Comparison of ENCODE assay signal across 9 cellular contexts in genomic region chr2:196274387-196274809, GRCh38.
A peak's percentile ranks its signal among the peaks of the same experiment; 100 is the strongest.
DNase-seq lines count a peak whose midpoint lies in the region; ATAC-seq, FAIRE-seq and TF ChIP-seq lines count a peak whose summit lies in the region.
"Had no signal": no experiment of that assay in that cellular context is flagged by ENCODE, and none has a peak within 500 bp of the region (broad histone marks: within the 10 kb centered on the region; RNA-seq: fewer than 3 reads in every experiment).

No MANE protein-coding gene starts in this region.

- H3K36me3 ChIP-seq in colonic mucosa (no peaks in the 10 kb centered on the region), skeletal muscle satellite cell (ENCODE audit: insufficient read depth, low read length) (no peaks in the 10 kb centered on the region), PC-9 (ENCODE audit: low read depth) (no peaks in the 10 kb centered on the region)
- H3K36me3 ChIP-seq: tibial nerve had no signal

- no peaks in the 10 kb centered on the region for H3F3A ChIP-seq in PC-9 (ENCODE audit: insufficient read depth, low read depth)

- no peaks in the 10 kb centered on the region for H4K20me1 ChIP-seq in PC-9 (ENCODE audit: insufficient read depth)

- CTCF ChIA-PET in PC-9 (lab: Charles Lee) (no interaction called here), HEK293T (lab: Yijun Ruan, JAX) (no interaction called here)

- no peak for TF ChIP-seq POLR2A in H54 (IDR thresholded peaks at IDR 0.05; ENCODE audit: low read depth, low read length)

- peak; percentile 59 for ATAC-seq in GM18499 (IDR thresholded peaks at IDR 0.05; ENCODE audit: insufficient read depth, unreplicated experiment)

- no peak overlapping the region for H3K4me3 ChIP-seq in colonic mucosa
- no peak overlapping the region for H3K4me3 ChIP-seq in skeletal muscle satellite cell (ENCODE audit: low read length)
- H3K4me3 ChIP-seq in PC-9 = no peak overlapping the region
- H3K4me3 ChIP-seq: tibial nerve had no signal

- TF ChIP-seq CTCF in colonic mucosa (IDR thresholded peaks at IDR 0.05) (no peak), PC-9 (conservative IDR thresholded peaks at IDR 0.05) (no peak)

- H3K4me2 ChIP-seq in skeletal muscle satellite cell (ENCODE audit: low read length) (peak overlapping the region; percentile 47), PC-9 (no peak overlapping the region)

- H3K79me2 ChIP-seq in PC-9 (ENCODE audit: low read depth) = no peaks in the 10 kb centered on the region

- peak overlapping the region; percentile 16 to 46 for H3K9ac ChIP-seq in colonic mucosa (ENCODE audit: low read depth in 2 of 2, low read length in 2 of 2)
- H3K9ac ChIP-seq in skeletal muscle satellite cell (ENCODE audit: low read depth, low read length) = peak overlapping the region; percentile 55

- intact Hi-C loops in colonic mucosa (cut with DNase I) (loop anchor here (10.0 kb wide), 1 partner anchor 120 kb away; no protein-coding TSS in a partner anchor), PC-9 (cut with micrococcal nuclease; ENCODE audit: unreplicated experiment) (no loop called here)

- peak; percentile 75 for FAIRE-seq in H54 (lab: Jason Lieb, UNC)

- H3K9me3 ChIP-seq in colonic mucosa (no peaks in the 10 kb centered on the region), skeletal muscle satellite cell (replicated peaks; ENCODE audit: low read length) (no peaks in the 10 kb centered on the region), PC-9 (ENCODE audit: insufficient read depth, low read depth) (no peaks in the 10 kb centered on the region)
- H3K9me3 ChIP-seq: tibial nerve had no signal

- BruUV-seq in PC-9 (replicated peaks; lab: Mats Ljungman, UMichigan) = no TSS peak

- H3K27me3 ChIP-seq in colonic mucosa (no peaks in the 10 kb centered on the region), skeletal muscle satellite cell (ENCODE audit: control insufficient read depth, insufficient read depth, low read length) (no peaks in the 10 kb centered on the region), PC-9 (ENCODE audit: insufficient read depth, low read depth) (no peaks in the 10 kb centered on the region)
- H3K27me3 ChIP-seq: tibial nerve had no signal

- H3K9me2 ChIP-seq in PC-9 (ENCODE audit: insufficient read depth) = no peaks in the 10 kb centered on the region

- H2AFZ ChIP-seq in PC-9 = no peak overlapping the region

- DNase-seq in H54 (ENCODE audit: insufficient read length, low spot score) (no peak), NCI-H2227 treated with DMSO at 0.1 percent for 48 hours (lab: John Stamatoyannopoulos, UW) (peak; percentile 85), colonic mucosa (peak; percentile 31), HuH-7 (ENCODE audit: low spot score) (no peak), PC-9 (no peak), HEK293T (ENCODE audit: extremely low spot score) (no peak)

- POLR2A ChIA-PET in PC-9 (lab: Charles Lee; ENCODE audit: unreplicated experiment) (no interaction called here), HEK293T (lab: Yijun Ruan, JAX) (no interaction called here)

- peaks cover 6% of the 10 kb centered on the region for H3K4me1 ChIP-seq in colonic mucosa
- peaks cover 61% of the 10 kb centered on the region for H3K4me1 ChIP-seq in skeletal muscle satellite cell (ENCODE audit: control insufficient read depth, insufficient read depth, low read length)
- H3K4me1 ChIP-seq in PC-9 (replicated peaks; ENCODE audit: insufficient read depth) = peaks cover 17% of the 10 kb centered on the region

- H3K27ac ChIP-seq in colonic mucosa = peak overlapping the region; percentile 7
- no peak overlapping the region for H3K27ac ChIP-seq in PC-9

TF ChIP-seq in HEK293T, 16 proteins besides CTCF, POLR2A, EP300 and RAD21:
- no peak for TF ChIP-seq TARDBP (IDR thresholded peaks at IDR 0.05)
- TF ChIP-seq FOXM1 (IDR thresholded peaks at IDR 0.05; ENCODE audit: borderline replicate concordance) = no peak
- no peak for TF ChIP-seq L3MBTL2 (conservative IDR thresholded peaks at IDR 0.05)
- no peak for TF ChIP-seq PKNOX1 (IDR thresholded peaks at IDR 0.05)
- TF ChIP-seq ELF4 (IDR thresholded peaks at IDR 0.05) = no peak
- no peak for TF ChIP-seq LEF1 (IDR thresholded peaks at IDR 0.05; ENCODE audit: borderline replicate concordance)
- TF ChIP-seq ZNF384 (IDR thresholded peaks at IDR 0.05) = no peak
- no peak for TF ChIP-seq SP1 (IDR thresholded peaks at IDR 0.05)
- no peak for TF ChIP-seq NFRKB (IDR thresholded peaks at IDR 0.05)
- TF ChIP-seq HDGF (IDR thresholded peaks at IDR 0.05; ENCODE audit: borderline replicate concordance) = no peak
- TF ChIP-seq BHLHE40 (IDR thresholded peaks at IDR 0.05; ENCODE audit: borderline replicate concordance) = no peak
- TF ChIP-seq FOXK2 (IDR thresholded peaks at IDR 0.05) = no peak
- no peak for TF ChIP-seq ARNT (IDR thresholded peaks at IDR 0.05)
- no peak for TF ChIP-seq SUZ12 (IDR thresholded peaks at IDR 0.05)
- no peak for TF ChIP-seq CTBP1 (IDR thresholded peaks at IDR 0.05; ENCODE audit: borderline replicate concordance)
- no peak for TF ChIP-seq FOXA1 (IDR thresholded peaks at IDR 0.05)

Comparison
In these comparisons a context has a peak if more than half of its experiments do, and no peak if none do; other contexts are left out.
1. DNase-seq: peak in NCI-H2227 treated with DMSO at 0.1 percent for 48 hours (single experiment) and colonic mucosa (single experiment); none in H54 (single experiment), HuH-7 (single experiment), PC-9 (0 of 2) and HEK293T (single experiment).